ENCODE assay signal across 21 cellular contexts in genomic region chr3:84904819-84905555, GRCh38. TPM values are rescaled to one million over a fixed set of nuclear protein-coding genes. Genes with fewer than 3 reads are reported as not detected.
A peak's percentile ranks its signal among the peaks of the same experiment; 100 is the strongest.
DNase-seq lines count a peak whose midpoint lies in the region; ATAC-seq and TF ChIP-seq lines count a peak whose summit lies in the region.
"Had no signal": no experiment of that assay in that cellular context is flagged by ENCODE, and none has a peak within 500 bp of the region (broad histone marks: within the 10 kb centered on the region; RNA-seq: fewer than 3 reads in every experiment).

No MANE protein-coding gene starts in this region.

- no peaks in the 10 kb centered on the region for H3K9me2 ChIP-seq in GM23338 (ENCODE audit: insufficient read depth)

- DNase-seq in GM23338 (ENCODE audit: low spot score) (peak; percentile 41), NCI-H2171 (lab: John Stamatoyannopoulos, UW) (peak; percentile 47), WTC11 (ENCODE audit: low spot score) (peak; percentile 56), neuronal stem cell (ENCODE audit: low spot score) (no peak), upper lobe of right lung (no peak), tibial nerve (ENCODE audit: low spot score in 2 of 2) (no peak), midbrain (lab: John Stamatoyannopoulos, UW) (no peak)
- DNase-seq in activated CD4-positive, CD25-positive, alpha-beta regulatory T cell (lab: John Stamatoyannopoulos, UW): no peak
- DNase-seq: activated CD8-positive, alpha-beta memory T cell treated with anti-CD3 and anti-CD28 coated beads for 24 hours; activated naive CD4-positive, alpha-beta T cell treated with anti-CD3 and anti-CD28 coated beads for 36 hours; activated T-cell treated with anti-CD3 and anti-CD28 coated beads, Interleukin-2, amount 50 U/mL, for 24 hours; natural killer cell; NCI-H1105; stimulated activated CD4-positive, alpha-beta T cell treated with anti-CD3 and anti-CD28 coated beads, Interleukin-1b, Interleukin-23, amount 100 ng/mL, for 48 hours; stimulated activated naive B cell treated with anti-CD40 and anti-IgM and Interleukin-4, amounts not matched to agents 10 μg/mL and 1 μg/mL and 100 μg/mL, for 72 hours; testis had no signal

- peaks cover 19% of the 10 kb centered on the region; the same call in 2 of the 3 replicates for H3K36me3 Mint-ChIP-seq in GM23338 (ENCODE audit: low read depth)
- H3K36me3 Mint-ChIP-seq in WTC11: peaks cover 17% of the 10 kb centered on the region
- H3K36me3 Mint-ChIP-seq: natural killer cell; stimulated activated naive B cell treated with anti-CD40 and anti-IgM and Interleukin-4, amounts not matched to agents 10 μg/mL and 1 μg/mL and 100 μg/mL, for 72 hours had no signal

- no peak overlapping the region for H2AK5ac ChIP-seq in neuronal stem cell (ENCODE audit: low read depth, low read length)

- H3K36me3 ChIP-seq in GM23338 (ENCODE audit: insufficient read depth) (0 out of 2 replicates have a peak, but pooled peaks cover 3% of the 10 kb centered on the region), neuronal stem cell (replicated peaks in 1 of 2; ENCODE audit: control insufficient read depth in 2 of 2, insufficient read depth in 2 of 2, low read length in 2 of 2) (no peaks in the 10 kb centered on the region), upper lobe of right lung (no peaks in the 10 kb centered on the region), tibial nerve (no peaks in the 10 kb centered on the region)

- WGBS in neuronal stem cell (ENCODE audit: extremely low coverage in 2 of 2, insufficient read length in 2 of 2, insufficient replicate concordance in 1 of 2), 2 donors: no CpG with 5 or more reads among the region's 21 CpGs
- WGBS in tibial nerve, 2 donors: 90 to 94% methylated on average over 17 to 20 of the region's 21 CpGs

- H3K9me3 Mint-ChIP-seq in GM23338: peaks cover 29% of the 10 kb centered on the region
- peaks cover 23% of the 10 kb centered on the region for H3K9me3 Mint-ChIP-seq in WTC11

- peak; percentile 59 for ATAC-seq in GM23338
- peak; percentile 98 for ATAC-seq in WTC11
- ATAC-seq in upper lobe of right lung: no peak
- ATAC-seq: left lobe of liver; natural killer cell; stimulated activated naive B cell treated with anti-CD40 and anti-IgM and Interleukin-4, amounts not matched to agents 10 μg/mL and 1 μg/mL and 100 μg/mL, for 72 hours had no signal

- TF ChIP-seq EP300 in tibial nerve (IDR thresholded peaks at IDR 0.05): no peak

- intact Hi-C loops in upper lobe of right lung (cut with DNase I): no loop called here

- no peak overlapping the region for H3K4me2 ChIP-seq in GM23338
- no peak overlapping the region for H3K4me2 ChIP-seq in neuronal stem cell (ENCODE audit: insufficient read depth, low read length, poor library complexity, severe bottlenecking)

- H2BK5ac ChIP-seq in neuronal stem cell (ENCODE audit: low read length): no peak overlapping the region

- no peak overlapping the region for H2BK12ac ChIP-seq in neuronal stem cell (ENCODE audit: low read length)

- no peaks in the 10 kb centered on the region for H4K20me1 ChIP-seq in GM23338 (replicated peaks; ENCODE audit: insufficient read depth)

- POLR2A ChIA-PET in WTC11 (lab: Charles Lee): no interaction called here

- H3K79me2 ChIP-seq in GM23338 (replicated peaks; ENCODE audit: insufficient read depth): no peaks in the 10 kb centered on the region

- no peak overlapping the region for H2BK15ac ChIP-seq in neuronal stem cell (ENCODE audit: low read length)

- no peaks in the 10 kb centered on the region for H3K9me3 ChIP-seq in neuronal stem cell (replicated peaks in 1 of 2; ENCODE audit: control insufficient read depth in 2 of 2, insufficient read depth in 1 of 2, low read depth in 1 of 2, low read length in 2 of 2)
- no peaks in the 10 kb centered on the region for H3K9me3 ChIP-seq in upper lobe of right lung
- H3K9me3 ChIP-seq in tibial nerve: peaks cover 0 to 18% (median 0%) of the 10 kb centered on the region in 4 donors
- H3K9me3 ChIP-seq: testis had no signal

- no peak overlapping the region for H3K23ac ChIP-seq in neuronal stem cell (ENCODE audit: low read depth, low read length, poor library complexity)

- H3K27me3 Mint-ChIP-seq in GM23338 (ENCODE audit: insufficient read depth, low read depth, poor library complexity): no peaks in the 10 kb centered on the region
- no peaks in the 10 kb centered on the region; the same call in 1 of the 2 replicates for H3K27me3 Mint-ChIP-seq in WTC11 (ENCODE audit: low read depth)
- H3K27me3 Mint-ChIP-seq: activated T-cell treated with anti-CD3 and anti-CD28 coated beads, Interleukin-2, amount 50 U/mL, for 24 hours; stimulated activated naive B cell treated with anti-CD40 and anti-IgM and Interleukin-4, amounts not matched to agents 10 μg/mL and 1 μg/mL and 100 μg/mL, for 72 hours had no signal

- H3K27ac Mint-ChIP-seq in GM23338 (no peak overlapping the region), WTC11 (no peak overlapping the region)
- H3K27ac Mint-ChIP-seq: activated naive CD4-positive, alpha-beta T cell treated with anti-CD3 and anti-CD28 coated beads for 36 hours; activated T-cell treated with anti-CD3 and anti-CD28 coated beads, Interleukin-2, amount 50 U/mL, for 24 hours; natural killer cell; stimulated activated naive B cell treated with anti-CD40 and anti-IgM and Interleukin-4, amounts not matched to agents 10 μg/mL and 1 μg/mL and 100 μg/mL, for 72 hours had no signal

- H3K4ac ChIP-seq in neuronal stem cell (ENCODE audit: low read length): no peak overlapping the region

- H3K4me1 ChIP-seq in GM23338 (ENCODE audit: insufficient read depth): no peaks in the 10 kb centered on the region
- no peaks in the 10 kb centered on the region for H3K4me1 ChIP-seq in neuronal stem cell (ENCODE audit: control insufficient read depth in 2 of 2, insufficient read depth in 1 of 2, low read depth in 1 of 2, low read length in 2 of 2)
- H3K4me1 ChIP-seq in upper lobe of right lung: no peaks in the 10 kb centered on the region
- no peaks in the 10 kb centered on the region for H3K4me1 ChIP-seq in tibial nerve
- H3K4me1 ChIP-seq: testis had no signal

- H3F3A ChIP-seq in GM23338 (replicated peaks; ENCODE audit: low read depth): no peaks in the 10 kb centered on the region

- H3K18ac ChIP-seq in neuronal stem cell (ENCODE audit: low read length): peak overlapping the region; percentile 57

- no peak overlapping the region for H2BK120ac ChIP-seq in neuronal stem cell (ENCODE audit: low read depth, low read length)

- no peaks in the 10 kb centered on the region for H3K79me1 ChIP-seq in neuronal stem cell (ENCODE audit: low read depth, low read length)

- CTCF ChIA-PET in WTC11 (lab: Charles Lee): no interaction called here

- peak overlapping the region; percentile 38; the same call in 1 of the 2 replicates for H2AFZ ChIP-seq in GM23338
- no peak overlapping the region for H2AFZ ChIP-seq in neuronal stem cell (ENCODE audit: low read length)

- H3K4me3 Mint-ChIP-seq in GM23338 (no peak overlapping the region), WTC11 (no peak overlapping the region)
- H3K4me3 Mint-ChIP-seq: activated naive CD4-positive, alpha-beta T cell treated with anti-CD3 and anti-CD28 coated beads for 36 hours; activated T-cell treated with anti-CD3 and anti-CD28 coated beads, Interleukin-2, amount 50 U/mL, for 24 hours; natural killer cell; stimulated activated naive B cell treated with anti-CD40 and anti-IgM and Interleukin-4, amounts not matched to agents 10 μg/mL and 1 μg/mL and 100 μg/mL, for 72 hours had no signal

- no peak overlapping the region for H4K91ac ChIP-seq in neuronal stem cell (ENCODE audit: low read depth, low read length, poor library complexity)

- TF ChIP-seq POLR2A in tibial nerve (IDR thresholded peaks at IDR 0.05): no peak

- peak overlapping the region; percentile 65 for H4K8ac ChIP-seq in neuronal stem cell (ENCODE audit: low read depth, low read length)

- no peaks in the 10 kb centered on the region for H3K4me1 Mint-ChIP-seq in GM23338
- no peaks in the 10 kb centered on the region for H3K4me1 Mint-ChIP-seq in WTC11
- H3K4me1 Mint-ChIP-seq: natural killer cell; stimulated activated naive B cell treated with anti-CD40 and anti-IgM and Interleukin-4, amounts not matched to agents 10 μg/mL and 1 μg/mL and 100 μg/mL, for 72 hours had no signal

- H3K27me3 ChIP-seq in GM23338 (ENCODE audit: insufficient read depth): no peaks in the 10 kb centered on the region
- H3K27me3 ChIP-seq in neuronal stem cell (ENCODE audit: control insufficient read depth in 3 of 3, insufficient read depth in 3 of 3, low read depth in 1 of 3, low read length in 3 of 3): no peaks in the 10 kb centered on the region
- H3K27me3 ChIP-seq in upper lobe of right lung: no peaks in the 10 kb centered on the region
- no peaks in the 10 kb centered on the region for H3K27me3 ChIP-seq in tibial nerve
- H3K27me3 ChIP-seq: testis had no signal

- no peak for TF ChIP-seq CTCF in GM23338 (conservative IDR thresholded peaks at IDR 0.05; ENCODE audit: low read depth in 2 of 2)
- no peak for TF ChIP-seq CTCF in WTC11 (IDR thresholded peaks at IDR 0.05)
- no peak for TF ChIP-seq CTCF in upper lobe of right lung (IDR thresholded peaks at IDR 0.05)
- TF ChIP-seq CTCF in tibial nerve (IDR thresholded peaks at IDR 0.05): no peak

- H3K27ac ChIP-seq in GM23338 (ENCODE audit: low read depth) (no peak overlapping the region), neuronal stem cell (replicated peaks; ENCODE audit: low read length) (no peak overlapping the region), upper lobe of right lung (no peak overlapping the region), tibial nerve (no peak overlapping the region)
- H3K27ac ChIP-seq: coronary artery, RWPE1, skin epidermis, testis had no signal

- H3K9ac ChIP-seq in neuronal stem cell (ENCODE audit: low read depth, low read length, poor library complexity): no peak overlapping the region

- no peak overlapping the region for H3K14ac ChIP-seq in neuronal stem cell (ENCODE audit: low read length)

- H3K4me3 ChIP-seq in GM23338 (no peak overlapping the region), neuronal stem cell (ENCODE audit: low read length in 2 of 2) (peak overlapping the region in 1 of 2 donors; percentile 36), upper lobe of right lung (no peak overlapping the region), tibial nerve (no peak overlapping the region)
- H3K4me3 ChIP-seq: coronary artery, skin epidermis, testis had no signal

RNA-seq across cellular contexts. Expression of gene CADM2, which starts 53.8 kb away (rescaled TPM):
- 13.3 and 16.4 TPM in 2 replicates for total RNA-seq in GM23338 (2014; rRNA removed; shearing (Covaris generic))
- 31.5 and 47.5 TPM in 2 replicates for polyA plus RNA-seq in GM23338 (2016; fragmentation: Nextera tagmentation; extraction: Ambion mirVana)
- total RNA-seq in WTC11 (2021) (18.8 to 24.1 TPM (median 21.3 TPM) in 3 replicates), upper lobe of right lung (0.55 TPM), tibial nerve (10 to 100 TPM; 15.6 to 51.8 (median 37.4) TPM)
- polyA plus RNA-seq in neuronal stem cell (2013, experiment 1 of 2): 3.7 TPM
- 3.6 TPM for polyA plus RNA-seq in neuronal stem cell (2013, experiment 2 of 2)
- total RNA-seq: activated naive CD4-positive, alpha-beta T cell treated with anti-CD3 and anti-CD28 coated beads for 36 hours; H4 had no signal

Comparison
In these comparisons a context has a peak if more than half of its experiments do, and no peak if none do; other contexts are left out.
1. DNase-seq: peak in GM23338 (single experiment), NCI-H2171 (single experiment) and WTC11 (single experiment); none in neuronal stem cell (single experiment), upper lobe of right lung (single experiment), tibial nerve (0 of 2), midbrain (single experiment) and activated CD4-positive, CD25-positive, alpha-beta regulatory T cell (0 of 4).